Comparison of ENCODE assay signal across 22 cellular contexts in genomic region chr17:43818966-43819365, GRCh38. TPM values are rescaled to one million over a fixed set of nuclear protein-coding genes. Genes with fewer than 3 reads are reported as not detected.
"Had no signal": no experiment of that assay in that cellular context is flagged by ENCODE, and none has a peak within 500 bp of the region (broad histone marks: within the 10 kb centered on the region; RNA-seq: fewer than 3 reads in every experiment).

No MANE protein-coding gene starts in this region.

- H3K4me3 ChIP-seq: K562 had no signal

- H3K27ac ChIP-seq: KMS-11 had no signal

- H3K9me3 ChIP-seq: SK-N-SH had no signal

- DNase-seq: Kasumi-1, MM.1S, NCI-H1092 treated with DMSO at 0.1 percent for 48 hours, NCI-H1436, NCI-H187, NCI-H2029, NCI-H2081 treated with DMSO at 0.1 percent for 48 hours, NCI-H2171, NCI-H226, NCI-H446, NCI-H510A, NCI-H524 treated with DMSO at 0.1 percent for 48 hours, NCI-H69, NCI-H774, RPMI8226, SHP77, SK-N-SH had no signal

- ATAC-seq: K562 had no signal

RNA-seq across cellular contexts. Expression of gene CD300LG, which starts 28.0 kb away (rescaled TPM):
- total RNA-seq: HT-29, K562, M059J, SK-MEL-5 had no signal

RNA-seq across cellular contexts. Expression of gene CFAP97D1, which starts 38.7 kb away (rescaled TPM):
- total RNA-seq: K562, M059J had no signal
